Comparison of ENCODE assay signal across 22 cellular contexts in the genomic region with DNA sequence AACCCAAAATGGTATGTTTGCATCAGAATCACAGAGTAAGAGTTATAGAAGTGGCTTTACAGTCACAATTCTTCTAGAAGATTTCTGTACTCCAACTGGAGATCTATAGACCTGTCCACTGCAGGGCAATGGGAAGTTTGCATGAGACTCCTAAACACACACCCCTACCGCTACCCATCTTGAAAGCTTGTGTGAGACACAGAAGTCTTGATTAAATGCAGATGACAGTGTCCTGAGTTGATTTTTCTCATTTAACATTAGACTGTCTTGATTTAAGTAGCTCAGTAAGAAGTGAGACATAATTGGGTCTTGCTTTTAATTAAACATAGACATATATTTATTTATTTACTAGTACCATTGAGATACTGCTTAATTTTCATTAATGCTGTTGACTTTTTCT. TPM values are rescaled to one million over a fixed set of nuclear protein-coding genes. Genes with fewer than 3 reads are reported as not detected.
DNase-seq lines count a peak whose midpoint lies in the region; ATAC-seq lines count a peak whose summit lies in the region.
"Had no signal": no experiment of that assay in that cellular context is flagged by ENCODE, and none has a peak within 500 bp of the region (broad histone marks: within the 10 kb centered on the region; RNA-seq: fewer than 3 reads in every experiment).

No MANE protein-coding gene starts in this region.

- POLR2A ChIA-PET in T-cell (lab: Charles Lee), result interaction anchor here (0.6 to 0.7 kb wide), 2 partner anchors 8 to 377 kb away, joined by 3 read pairs; no protein-coding TSS in a partner anchor
- POLR2A ChIA-PET in activated CD4-positive, alpha-beta memory T cell treated with anti-CD3 and anti-CD28 coated beads, Interleukin-2, amount 10 ng/mL, durations not matched to agents 7 days and 5 days (lab: Charles Lee), result interaction anchor here (0.6 kb wide), 1 partner anchor 52 kb away, joined by 3 read pairs; no protein-coding TSS in a partner anchor

- ATAC-seq in activated T-cell treated with anti-CD3 and anti-CD28 coated beads, Interleukin-2, amount 50 U/mL, for 72 hours (replicated peaks in 1 of 2), result no peak
- ATAC-seq in T-cell (replicated peaks in 1 of 4), result no peak
- no peak for ATAC-seq in stimulated activated naive B cell treated with anti-CD40 and anti-IgM and Interleukin-4, amounts not matched to agents 10 μg/mL and 1 μg/mL and 100 μg/mL, for 72 hours (replicated peaks)
- ATAC-seq: esophagus mucosa had no signal

- peaks cover 0 to 2% of the 10 kb centered on the region in 2 donors for H3K36me3 Mint-ChIP-seq in activated T-cell treated with anti-CD3 and anti-CD28 coated beads, Interleukin-2, amount 50 U/mL, for 72 hours (ENCODE audit: insufficient read depth in 2 of 2)
- H3K36me3 Mint-ChIP-seq in activated T-cell treated with anti-CD3 and anti-CD28 coated beads, Interleukin-2, amount 50 U/mL, for 24 hours (ENCODE audit: low read depth), result peaks cover 76% of the 10 kb centered on the region
- peaks cover 45% of the 10 kb centered on the region for H3K36me3 Mint-ChIP-seq in T-cell
- peaks cover 40 to 57% of the 10 kb centered on the region in 2 donors for H3K36me3 Mint-ChIP-seq in stimulated activated naive B cell treated with anti-CD40 and anti-IgM and Interleukin-4, amounts not matched to agents 10 μg/mL and 1 μg/mL and 100 μg/mL, for 72 hours
- peaks cover 47% of the 10 kb centered on the region for H3K36me3 Mint-ChIP-seq in activated CD4-positive, alpha-beta memory T cell treated with anti-CD3 and anti-CD28 coated beads, Interleukin-2, amount 10 ng/mL, durations not matched to agents 7 days and 5 days (ENCODE audit: low read depth)
- H3K36me3 Mint-ChIP-seq: neural progenitor cell had no signal

- H3K4me3 Mint-ChIP-seq in activated T-cell treated with anti-CD3 and anti-CD28 coated beads, Interleukin-2, amount 50 U/mL, for 72 hours, result no peak overlapping the region
- H3K4me3 Mint-ChIP-seq in activated T-cell treated with anti-CD3 and anti-CD28 coated beads, Interleukin-2, amount 50 U/mL, for 24 hours, result no peak overlapping the region
- no peak overlapping the region for H3K4me3 Mint-ChIP-seq in T-cell
- no peak overlapping the region for H3K4me3 Mint-ChIP-seq in stimulated activated naive B cell treated with anti-CD40 and anti-IgM and Interleukin-4, amounts not matched to agents 10 μg/mL and 1 μg/mL and 100 μg/mL, for 72 hours
- H3K4me3 Mint-ChIP-seq in activated CD4-positive, alpha-beta memory T cell treated with anti-CD3 and anti-CD28 coated beads, Interleukin-2, amount 10 ng/mL, durations not matched to agents 7 days and 5 days, result no peak overlapping the region
- H3K4me3 Mint-ChIP-seq: brain, neural progenitor cell had no signal

- CTCF ChIA-PET in T-cell (lab: Charles Lee), result interaction anchor here in 1 of 2 donors (0.6 kb wide), 1 partner anchor 371 kb away, joined by 3 read pairs; no protein-coding TSS in a partner anchor
- CTCF ChIA-PET in activated CD4-positive, alpha-beta memory T cell treated with anti-CD3 and anti-CD28 coated beads, Interleukin-2, amount 10 ng/mL, durations not matched to agents 7 days and 5 days (lab: Charles Lee), result no interaction called here

- H3K27me3 Mint-ChIP-seq in activated T-cell treated with anti-CD3 and anti-CD28 coated beads, Interleukin-2, amount 50 U/mL, for 72 hours (ENCODE audit: low read depth), result no peaks in the 10 kb centered on the region
- H3K27me3 Mint-ChIP-seq in activated T-cell treated with anti-CD3 and anti-CD28 coated beads, Interleukin-2, amount 50 U/mL, for 24 hours, result no peaks in the 10 kb centered on the region
- H3K27me3 Mint-ChIP-seq in T-cell, result no peaks in the 10 kb centered on the region
- no peaks in the 10 kb centered on the region for H3K27me3 Mint-ChIP-seq in stimulated activated naive B cell treated with anti-CD40 and anti-IgM and Interleukin-4, amounts not matched to agents 10 μg/mL and 1 μg/mL and 100 μg/mL, for 72 hours
- H3K27me3 Mint-ChIP-seq in activated CD4-positive, alpha-beta memory T cell treated with anti-CD3 and anti-CD28 coated beads, Interleukin-2, amount 10 ng/mL, durations not matched to agents 7 days and 5 days, result no peaks in the 10 kb centered on the region
- H3K27me3 Mint-ChIP-seq: brain had no signal

- intact Hi-C loops in posterior vena cava (cut with DNase I), result no loop called here

- H3K9me3 Mint-ChIP-seq in activated T-cell treated with anti-CD3 and anti-CD28 coated beads, Interleukin-2, amount 50 U/mL, for 72 hours, result no peaks in the 10 kb centered on the region
- H3K9me3 Mint-ChIP-seq in activated T-cell treated with anti-CD3 and anti-CD28 coated beads, Interleukin-2, amount 50 U/mL, for 24 hours, result no peaks in the 10 kb centered on the region
- no peaks in the 10 kb centered on the region for H3K9me3 Mint-ChIP-seq in T-cell
- no peaks in the 10 kb centered on the region for H3K9me3 Mint-ChIP-seq in stimulated activated naive B cell treated with anti-CD40 and anti-IgM and Interleukin-4, amounts not matched to agents 10 μg/mL and 1 μg/mL and 100 μg/mL, for 72 hours
- H3K9me3 Mint-ChIP-seq in activated CD4-positive, alpha-beta memory T cell treated with anti-CD3 and anti-CD28 coated beads, Interleukin-2, amount 10 ng/mL, durations not matched to agents 7 days and 5 days, result no peaks in the 10 kb centered on the region
- H3K9me3 Mint-ChIP-seq: brain, neural progenitor cell had no signal

- H3K4me1 Mint-ChIP-seq in activated T-cell treated with anti-CD3 and anti-CD28 coated beads, Interleukin-2, amount 50 U/mL, for 72 hours (ENCODE audit: low read depth), result peaks cover 15% of the 10 kb centered on the region
- H3K4me1 Mint-ChIP-seq in activated T-cell treated with anti-CD3 and anti-CD28 coated beads, Interleukin-2, amount 50 U/mL, for 24 hours (ENCODE audit: low read depth), result peaks cover 22% of the 10 kb centered on the region
- H3K4me1 Mint-ChIP-seq in T-cell, result peaks cover 16 to 32% (median 24%) of the 10 kb centered on the region in 3 donors
- peaks cover 28 to 35% of the 10 kb centered on the region in 2 donors for H3K4me1 Mint-ChIP-seq in stimulated activated naive B cell treated with anti-CD40 and anti-IgM and Interleukin-4, amounts not matched to agents 10 μg/mL and 1 μg/mL and 100 μg/mL, for 72 hours
- H3K4me1 Mint-ChIP-seq in activated CD4-positive, alpha-beta memory T cell treated with anti-CD3 and anti-CD28 coated beads, Interleukin-2, amount 10 ng/mL, durations not matched to agents 7 days and 5 days, result peaks cover 9% of the 10 kb centered on the region

- peak overlapping the region; percentile 75 for H3K27ac Mint-ChIP-seq in activated T-cell treated with anti-CD3 and anti-CD28 coated beads, Interleukin-2, amount 50 U/mL, for 72 hours
- H3K27ac Mint-ChIP-seq in activated T-cell treated with anti-CD3 and anti-CD28 coated beads, Interleukin-2, amount 50 U/mL, for 24 hours, result no peak overlapping the region
- H3K27ac Mint-ChIP-seq in T-cell, result peak overlapping the region; percentile 74 to 86
- peak overlapping the region; percentile 91 for H3K27ac Mint-ChIP-seq in stimulated activated naive B cell treated with anti-CD40 and anti-IgM and Interleukin-4, amounts not matched to agents 10 μg/mL and 1 μg/mL and 100 μg/mL, for 72 hours
- H3K27ac Mint-ChIP-seq in activated CD4-positive, alpha-beta memory T cell treated with anti-CD3 and anti-CD28 coated beads, Interleukin-2, amount 10 ng/mL, durations not matched to agents 7 days and 5 days, result no peak overlapping the region
- H3K27ac Mint-ChIP-seq: neural progenitor cell had no signal

- DNase-seq in activated T-cell treated with anti-CD3 and anti-CD28 coated beads, Interleukin-2, amount 50 U/mL, for 72 hours, result no peak
- DNase-seq in activated T-cell treated with anti-CD3 and anti-CD28 coated beads, Interleukin-2, amount 50 U/mL, for 24 hours, result no peak
- DNase-seq in T-cell (no peak), fibroblast of peridontal ligament (ENCODE audit: extremely low read depth) (peak; percentile 46), NCI-H2171 treated with DMSO at 0.1 percent for 48 hours (lab: John Stamatoyannopoulos, UW) (no peak), posterior vena cava (ENCODE audit: low spot score) (no peak)
- DNase-seq in stimulated activated naive B cell treated with anti-CD40 and anti-IgM and Interleukin-4, amounts not matched to agents 10 μg/mL and 1 μg/mL and 100 μg/mL, for 72 hours, result no peak
- DNase-seq in activated CD4-positive, alpha-beta memory T cell treated with anti-CD3 and anti-CD28 coated beads, Interleukin-2, amount 10 ng/mL, durations not matched to agents 7 days and 5 days, result no peak
- DNase-seq: 8988T; activated CD4-positive, alpha-beta T cell treated with anti-CD3 and anti-CD28 coated beads, Interleukin-2, amount 50 U/mL, for 4 hours; activated CD4-positive, CD25-positive, alpha-beta regulatory T cell; activated CD8-positive, alpha-beta memory T cell treated with anti-CD3 and anti-CD28 coated beads, Interleukin-2, amount 50 U/mL, for 48 hours; activated effector memory CD4-positive, alpha-beta T cell treated with anti-CD3 and anti-CD28 coated beads, Interleukin-2, amount 50 U/mL, for 16 hours; BE2C; effector memory CD4-positive, alpha-beta T cell; NCI-H1105 treated with DMSO at 0.1 percent for 48 hours; NCI-H2081; stomach; T-helper 9 cell had no signal

RNA-seq across cellular contexts. Expression of a gene that starts 54.4 kb away (rescaled TPM):
- total RNA-seq in activated T-cell treated with anti-CD3 and anti-CD28 coated beads, Interleukin-2, amount 50 U/mL, for 72 hours, result 100 to 1,000 TPM; 139 to 153 TPM
- total RNA-seq in T-cell (100 to 1,000 TPM; 154 to 186 (median 161) TPM), posterior vena cava (10 to 100 TPM; 72.4 to 74.0 TPM)
- total RNA-seq in activated CD4-positive, alpha-beta memory T cell treated with anti-CD3 and anti-CD28 coated beads, Interleukin-2, amount 10 ng/mL, durations not matched to agents 7 days and 5 days, result 100 to 1,000 TPM; 153 to 161 TPM

Comparison
In these comparisons a context has a peak if more than half of its experiments do, and no peak if none do; other contexts are left out.
1. H3K27ac Mint-ChIP-seq: peak in activated T-cell treated with anti-CD3 and anti-CD28 coated beads, Interleukin-2, amount 50 U/mL, for 72 hours (single experiment), T-cell (2 of 2) and stimulated activated naive B cell treated with anti-CD40 and anti-IgM and Interleukin-4, amounts not matched to agents 10 μg/mL and 1 μg/mL and 100 μg/mL, for 72 hours (single experiment); none in activated T-cell treated with anti-CD3 and anti-CD28 coated beads, Interleukin-2, amount 50 U/mL, for 24 hours (single experiment) and activated CD4-positive, alpha-beta memory T cell treated with anti-CD3 and anti-CD28 coated beads, Interleukin-2, amount 10 ng/mL, durations not matched to agents 7 days and 5 days (single experiment).